Comparison of ENCODE assay signal across 8 cellular contexts in genomic region chr1:182789138-182790076, GRCh38. TPM values are rescaled to one million over a fixed set of nuclear protein-coding genes. Genes with fewer than 3 reads are reported as not detected.
DNase-seq lines count a peak whose midpoint lies in the region; ATAC-seq, FAIRE-seq and TF ChIP-seq lines count a peak whose summit lies in the region.

Gene NPL (plus strand): TSS chr1:182789773. CDS start chr1:182794372, 4,599 bp downstream.

- peak; percentile 95 for ATAC-seq in GM21825 (IDR thresholded peaks at IDR 0.05; ENCODE audit: unreplicated experiment)

- DNase-seq in EL (peak; percentile 73), Kasumi-1 (lab: John Stamatoyannopoulos, UW) (peak; percentile 65 to 69), SHP77 (lab: John Stamatoyannopoulos, UW) (peak; percentile 45 to 84), activated gamma-delta T cell treated with Interleukin-2 at 50 U/mL for 16 hours (peak; percentile 79), frontal cortex (ENCODE audit: low spot score in 2 of 2) (peak; percentile 84 to 86), superior temporal gyrus (ENCODE audit: extremely low spot score) (peak; percentile 80)

- peak within 1 kb of the TSS; percentile 70 to 72 for H3K4me3 ChIP-seq in neutrophil (ENCODE audit: low read depth in 1 of 2, low read length in 1 of 2)

- H3K36me3 ChIP-seq in neutrophil = peaks cover 19% of the 10 kb centered on the region

- H3K27me3 ChIP-seq in neutrophil = peaks cover 4% of the 10 kb centered on the region

- H3K4me1 ChIP-seq in neutrophil (ENCODE audit: control insufficient read depth in 1 of 2, insufficient read depth in 1 of 2, low read depth in 1 of 2, low read length in 1 of 2) = peaks cover 53 to 54% of the 10 kb centered on the region in 2 experiments

- H3K9me3 ChIP-seq in neutrophil = no peaks in the 10 kb centered on the region

- no peak for FAIRE-seq in frontal cortex (lab: Jason Lieb, UNC)

- peak within 1 kb of the TSS; percentile 96 for H3K27ac ChIP-seq in neutrophil

- TF ChIP-seq CTCF in neutrophil (IDR thresholded peaks at IDR 0.05) = no peak

RNA-seq across cellular contexts. Expression of gene NPL, which starts in this region (rescaled TPM):
- total RNA-seq in frontal cortex = 24.1 TPM

Comparison
In these comparisons a context has a peak if more than half of its experiments do, and no peak if none do; other contexts are left out.
1. Peak in every context shown above with its lines: DNase-seq, ATAC-seq, H3K4me3 ChIP-seq and H3K27ac ChIP-seq.